ENCODE assay signal across 27 cellular contexts in the genomic region with DNA sequence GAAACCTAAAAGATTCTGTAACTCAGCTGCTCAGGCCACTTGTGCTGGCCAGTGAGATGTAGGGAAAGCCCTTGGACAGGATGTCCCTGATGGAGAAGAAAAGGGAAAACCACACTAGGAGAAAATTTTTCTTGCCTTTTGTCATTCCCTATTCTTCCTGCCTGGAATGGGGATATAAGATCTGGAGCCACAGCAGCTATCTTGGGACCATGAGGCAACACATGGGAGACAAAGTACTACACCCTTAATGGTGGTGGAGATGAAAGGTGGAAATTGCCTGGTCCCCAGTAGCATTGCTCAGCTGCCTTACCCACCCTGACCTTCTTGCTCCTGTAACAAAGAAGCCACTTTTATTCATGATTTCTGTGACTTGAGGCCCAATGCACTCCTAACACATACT. TPM values are rescaled to one million over a fixed set of nuclear protein-coding genes. Genes with fewer than 3 reads are reported as not detected.
"Had no signal": no experiment of that assay in that cellular context is flagged by ENCODE, and none has a peak within 500 bp of the region (broad histone marks: within the 10 kb centered on the region; RNA-seq: fewer than 3 reads in every experiment).

No MANE protein-coding gene starts in this region.

- H3K79me2 ChIP-seq: parathyroid adenoma had no signal

- H3K27ac Mint-ChIP-seq: activated CD4-positive, alpha-beta T cell treated with anti-CD3 and anti-CD28 coated beads, Interleukin-2, amount 10 ng/mL, durations not matched to agents 7 days and 5 days; activated CD8-positive, alpha-beta T cell treated with anti-CD3 and anti-CD28 coated beads, Interleukin-2, amount 10 ng/mL, durations not matched to agents 7 days and 5 days; activated naive CD8-positive, alpha-beta T cell treated with anti-CD3 and anti-CD28 coated beads, Interleukin-2, amount 10 ng/mL, durations not matched to agents 7 days and 5 days; activated T-cell treated with anti-CD3 and anti-CD28 coated beads, Interleukin-2, amount 50 U/mL, for 24 hours; activated T-helper 2 cell treated with anti-CD3 and anti-CD28 coated beads, Interferon-gamma antibody, Interleukin-2, Interleukin-4, amounts not matched to agents 10 μg/mL and 5 μg/mL and 100 μg/mL, durations not matched to agents 14 hours and 24 hours and 36 hours; mesothelial cell of epicardium; natural killer cell treated with Interleukin-12 subunit alpha and Interleukin-12 subunit beta and Interleukin-15 and Interleukin-18, amount 100 ng/mL, for 72 hours; stimulated activated effector memory CD8-positive, alpha-beta T cell treated with anti-CD3 and anti-CD28 coated beads, Interleukin-12 subunit alpha, Interleukin-12 subunit beta, amount 100 ng/mL, for 72 hours had no signal

- H3K4me2 ChIP-seq: smooth muscle cell had no signal

- DNase-seq: activated CD4-positive, alpha-beta T cell treated with anti-CD3 and anti-CD28 coated beads, Interleukin-2, amount 10 ng/mL, durations not matched to agents 7 days and 5 days; activated CD8-positive, alpha-beta T cell treated with anti-CD3 and anti-CD28 coated beads, Interleukin-2, amount 10 ng/mL, durations not matched to agents 7 days and 5 days; activated naive CD4-positive, alpha-beta T cell treated with Interleukin-2 at 50 U/mL for 16 hours; activated naive CD8-positive, alpha-beta T cell treated with anti-CD3 and anti-CD28 coated beads, Interleukin-2, amount 10 ng/mL, durations not matched to agents 7 days and 5 days; activated T-cell treated with anti-CD3 and anti-CD28 coated beads, Interleukin-2, amount 50 U/mL, for 24 hours; amygdala; dermis blood vessel endothelial cell; effector memory CD4-positive, alpha-beta T cell; heart left ventricle; left lung; stimulated activated CD4-positive, alpha-beta T cell treated with anti-CD3 and anti-CD28 coated beads, Interleukin-4, amount 100 ng/mL, for 24 hours; stomach; T1000; upper lobe of right lung had no signal

- H3K36me3 Mint-ChIP-seq: activated naive CD8-positive, alpha-beta T cell treated with anti-CD3 and anti-CD28 coated beads, Interleukin-2, amount 10 ng/mL, durations not matched to agents 7 days and 5 days; mesothelial cell of epicardium; natural killer cell treated with Interleukin-12 subunit alpha and Interleukin-12 subunit beta and Interleukin-15 and Interleukin-18, amount 100 ng/mL, for 72 hours; stimulated activated effector memory CD8-positive, alpha-beta T cell treated with anti-CD3 and anti-CD28 coated beads, Interleukin-12 subunit alpha, Interleukin-12 subunit beta, amount 100 ng/mL, for 72 hours had no signal

- H3K27ac ChIP-seq: cardiac muscle cell, esophagus muscularis mucosa, gastroesophageal sphincter, heart left ventricle, left lung, neutrophil, parathyroid adenoma, stomach, upper lobe of right lung had no signal

- H2AFZ ChIP-seq: parathyroid adenoma had no signal

- ATAC-seq: activated CD8-positive, alpha-beta T cell treated with anti-CD3 and anti-CD28 coated beads, Interleukin-2, amount 10 ng/mL, durations not matched to agents 7 days and 5 days; gastroesophageal sphincter; heart left ventricle; natural killer cell treated with Interleukin-12 subunit alpha and Interleukin-12 subunit beta and Interleukin-15 and Interleukin-18, amount 100 ng/mL, for 72 hours; sciatic nerve; stimulated activated effector memory CD8-positive, alpha-beta T cell treated with anti-CD3 and anti-CD28 coated beads, Interleukin-12 subunit alpha, Interleukin-12 subunit beta, amount 100 ng/mL, for 72 hours; upper lobe of right lung had no signal

- H3K4me3 ChIP-seq: cardiac muscle cell, esophagus muscularis mucosa, gastroesophageal sphincter, heart left ventricle, left lung, smooth muscle cell, stomach, upper lobe of right lung had no signal

- H3K27me3 ChIP-seq: cardiac muscle cell, gastroesophageal sphincter, upper lobe of right lung had no signal

- H3K9me3 Mint-ChIP-seq: activated CD4-positive, alpha-beta T cell treated with anti-CD3 and anti-CD28 coated beads, Interleukin-2, amount 10 ng/mL, durations not matched to agents 7 days and 5 days; activated naive CD8-positive, alpha-beta T cell treated with anti-CD3 and anti-CD28 coated beads, Interleukin-2, amount 10 ng/mL, durations not matched to agents 7 days and 5 days; activated T-cell treated with anti-CD3 and anti-CD28 coated beads, Interleukin-2, amount 50 U/mL, for 24 hours; activated T-helper 2 cell treated with anti-CD3 and anti-CD28 coated beads, Interferon-gamma antibody, Interleukin-2, Interleukin-4, amounts not matched to agents 10 μg/mL and 5 μg/mL and 100 μg/mL, durations not matched to agents 14 hours and 24 hours and 36 hours; mesothelial cell of epicardium; natural killer cell treated with Interleukin-12 subunit alpha and Interleukin-12 subunit beta and Interleukin-15 and Interleukin-18, amount 100 ng/mL, for 72 hours; stimulated activated effector memory CD8-positive, alpha-beta T cell treated with anti-CD3 and anti-CD28 coated beads, Interleukin-12 subunit alpha, Interleukin-12 subunit beta, amount 100 ng/mL, for 72 hours had no signal

- H3K9ac ChIP-seq: parathyroid adenoma had no signal

- H3K4me1 ChIP-seq: parathyroid adenoma had no signal

- H3K4me3 Mint-ChIP-seq: activated CD4-positive, alpha-beta T cell treated with anti-CD3 and anti-CD28 coated beads, Interleukin-2, amount 10 ng/mL, durations not matched to agents 7 days and 5 days; activated CD8-positive, alpha-beta T cell treated with anti-CD3 and anti-CD28 coated beads, Interleukin-2, amount 10 ng/mL, durations not matched to agents 7 days and 5 days; activated naive CD8-positive, alpha-beta T cell treated with anti-CD3 and anti-CD28 coated beads, Interleukin-2, amount 10 ng/mL, durations not matched to agents 7 days and 5 days; activated T-cell treated with anti-CD3 and anti-CD28 coated beads, Interleukin-2, amount 50 U/mL, for 24 hours; mesothelial cell of epicardium; natural killer cell treated with Interleukin-12 subunit alpha and Interleukin-12 subunit beta and Interleukin-15 and Interleukin-18, amount 100 ng/mL, for 72 hours; stimulated activated effector memory CD8-positive, alpha-beta T cell treated with anti-CD3 and anti-CD28 coated beads, Interleukin-12 subunit alpha, Interleukin-12 subunit beta, amount 100 ng/mL, for 72 hours had no signal

- H3K9me3 ChIP-seq: esophagus muscularis mucosa, gastroesophageal sphincter, heart left ventricle, left lung, neutrophil, stomach, upper lobe of right lung had no signal

- H3K36me3 ChIP-seq: cardiac muscle cell, esophagus muscularis mucosa, gastroesophageal sphincter, heart left ventricle, left lung, neutrophil, stomach, upper lobe of right lung had no signal

RNA-seq across cellular contexts. Expression of gene RSPH6A, which starts 9.4 kb away (rescaled TPM):
- total RNA-seq: heart left ventricle, kidney epithelial cell, smooth muscle cell, temporal lobe had no signal
- polyA plus RNA-seq: heart left ventricle, stomach had no signal
